16 cellular contexts compared by ENCODE assay signal in the genomic region with DNA sequence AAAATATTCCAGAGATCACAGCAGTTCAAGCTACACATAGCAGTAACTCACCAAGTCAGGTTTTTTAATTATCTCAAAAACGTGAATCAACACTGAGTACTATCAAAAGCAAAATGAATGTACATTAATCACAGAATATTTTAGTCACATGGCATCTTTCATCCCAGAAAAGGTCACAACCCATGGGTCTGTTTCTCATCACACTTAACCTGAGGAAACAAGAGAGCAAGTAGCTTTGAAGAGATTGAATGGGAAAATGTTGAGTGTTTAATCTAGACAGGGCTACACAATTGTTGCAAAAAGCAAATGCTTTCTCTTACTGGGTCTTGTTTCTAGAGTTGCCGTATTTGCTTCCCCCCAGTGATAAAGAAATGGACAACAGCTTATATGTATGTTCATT.
DNase-seq lines count a peak whose midpoint lies in the region; ATAC-seq and TF ChIP-seq lines count a peak whose summit lies in the region.
"Had no signal": no experiment of that assay in that cellular context is flagged by ENCODE, and none has a peak within 500 bp of the region (broad histone marks: within the 10 kb centered on the region; RNA-seq: fewer than 3 reads in every experiment).

No MANE protein-coding gene starts in this region.

- H3K4me2 ChIP-seq in GM23338 = no peak overlapping the region

- H2AFZ ChIP-seq in GM23338 = peak overlapping the region; percentile 29; the same call in 1 of the 2 replicates

- H3K27me3 Mint-ChIP-seq in GM23338 (ENCODE audit: insufficient read depth, low read depth, poor library complexity) = peaks cover 3% of the 10 kb centered on the region
- peaks cover 5% of the 10 kb centered on the region for H3K27me3 Mint-ChIP-seq in nephron (ENCODE audit: low read depth)
- no peaks in the 10 kb centered on the region for H3K27me3 Mint-ChIP-seq in T-helper 2 cell treated with Interferon-gamma antibody and Interleukin-4, amounts not matched to agents 5 μg/mL and 100 μg/mL, for 36 hours (ENCODE audit: low read depth)
- H3K27me3 Mint-ChIP-seq: CD4-positive, alpha-beta memory T cell had no signal

- H3K4me3 ChIP-seq in GM23338 (no peak overlapping the region), fibroblast of villous mesenchyme (ENCODE audit: low read depth, low read length) (no peak overlapping the region)
- H3K4me3 ChIP-seq: HAP-1 had no signal

- no peak for ATAC-seq in GM23338

- no peak overlapping the region for H3K27ac ChIP-seq in GM23338 (ENCODE audit: low read depth)

- peaks cover 8% of the 10 kb centered on the region for H3K9me2 ChIP-seq in GM23338 (ENCODE audit: insufficient read depth)

- DNase-seq in GM23338 (ENCODE audit: low spot score) = no peak
- DNase-seq in NAMALWA (ENCODE audit: low spot score) = peak; percentile 1
- DNase-seq in fibroblast of villous mesenchyme (ENCODE audit: low read depth) = peak; percentile 2
- no peak for DNase-seq in NCI-H1105 treated with DMSO at 0.1 percent for 48 hours (lab: John Stamatoyannopoulos, UW)
- no peak for DNase-seq in T-helper 2 cell treated with Interferon-gamma antibody and Interleukin-4, amounts not matched to agents 5 μg/mL and 100 μg/mL, for 36 hours (ENCODE audit: low spot score)
- DNase-seq: C1 segment of cervical spinal cord; Calu3; CD4-positive, alpha-beta memory T cell; COR-L47; DMS53; DMS79 treated with DMSO at 0.1 percent for 48 hours; GF-D8; GOT3; HFFc6 had no signal

- H3F3A ChIP-seq in GM23338 (replicated peaks; ENCODE audit: low read depth) = no peaks in the 10 kb centered on the region

- H3K4me3 Mint-ChIP-seq in GM23338 (no peak overlapping the region), nephron (no peak overlapping the region)
- H3K4me3 Mint-ChIP-seq in T-helper 2 cell treated with Interferon-gamma antibody and Interleukin-4, amounts not matched to agents 5 μg/mL and 100 μg/mL, for 36 hours = no peak overlapping the region
- H3K4me3 Mint-ChIP-seq: CD4-positive, alpha-beta memory T cell; HFFc6 had no signal

- H3K27ac Mint-ChIP-seq in GM23338 (no peak overlapping the region), nephron (peak overlapping the region; percentile 7 to 88 (median 10))
- no peak overlapping the region for H3K27ac Mint-ChIP-seq in T-helper 2 cell treated with Interferon-gamma antibody and Interleukin-4, amounts not matched to agents 5 μg/mL and 100 μg/mL, for 36 hours
- H3K27ac Mint-ChIP-seq: CD4-positive, alpha-beta memory T cell; HFFc6 had no signal

- H3K4me1 Mint-ChIP-seq in GM23338 (no peaks in the 10 kb centered on the region), nephron (no peaks in the 10 kb centered on the region)
- H3K4me1 Mint-ChIP-seq in T-helper 2 cell treated with Interferon-gamma antibody and Interleukin-4, amounts not matched to agents 5 μg/mL and 100 μg/mL, for 36 hours (ENCODE audit: low read depth) = no peaks in the 10 kb centered on the region
- H3K4me1 Mint-ChIP-seq: CD4-positive, alpha-beta memory T cell had no signal

- H3K9me3 Mint-ChIP-seq in GM23338 = peaks cover 3% of the 10 kb centered on the region; the same call in 1 of the 3 replicates
- peaks cover 6% of the 10 kb centered on the region for H3K9me3 Mint-ChIP-seq in nephron
- H3K9me3 Mint-ChIP-seq in T-helper 2 cell treated with Interferon-gamma antibody and Interleukin-4, amounts not matched to agents 5 μg/mL and 100 μg/mL, for 36 hours = peaks cover 38% of the 10 kb centered on the region

- no peaks in the 10 kb centered on the region for H3K4me1 ChIP-seq in GM23338 (ENCODE audit: insufficient read depth)

- H4K20me1 ChIP-seq in GM23338 (replicated peaks; ENCODE audit: insufficient read depth) = no peaks in the 10 kb centered on the region

- H3K79me2 ChIP-seq in GM23338 (replicated peaks; ENCODE audit: insufficient read depth) = no peaks in the 10 kb centered on the region

- H3K36me3 Mint-ChIP-seq in GM23338 (ENCODE audit: low read depth) = no peaks in the 10 kb centered on the region
- no peaks in the 10 kb centered on the region for H3K36me3 Mint-ChIP-seq in nephron (ENCODE audit: low read depth)
- H3K36me3 Mint-ChIP-seq in T-helper 2 cell treated with Interferon-gamma antibody and Interleukin-4, amounts not matched to agents 5 μg/mL and 100 μg/mL, for 36 hours (ENCODE audit: low read depth) = no peaks in the 10 kb centered on the region
- H3K36me3 Mint-ChIP-seq: CD4-positive, alpha-beta memory T cell had no signal

- no peaks in the 10 kb centered on the region for H3K36me3 ChIP-seq in GM23338 (ENCODE audit: insufficient read depth)
- H3K36me3 ChIP-seq: HAP-1 had no signal

- H3K27me3 ChIP-seq in GM23338 (ENCODE audit: insufficient read depth) = no peaks in the 10 kb centered on the region

- TF ChIP-seq CTCF in GM23338 (conservative IDR thresholded peaks at IDR 0.05; ENCODE audit: low read depth in 2 of 2) = no peak
- TF ChIP-seq CTCF in fibroblast of villous mesenchyme (IDR thresholded peaks at IDR 0.05; ENCODE audit: insufficient read depth, low read depth, low read length) = no peak
- TF ChIP-seq CTCF in nephron (IDR thresholded peaks at IDR 0.05; ENCODE audit: unreplicated experiment in 3 of 3) = no peak

TF ChIP-seq in GM23338, 12 proteins besides CTCF, POLR2A, EP300 and RAD21 (continues in another document):
- TF ChIP-seq, protein P1, sequence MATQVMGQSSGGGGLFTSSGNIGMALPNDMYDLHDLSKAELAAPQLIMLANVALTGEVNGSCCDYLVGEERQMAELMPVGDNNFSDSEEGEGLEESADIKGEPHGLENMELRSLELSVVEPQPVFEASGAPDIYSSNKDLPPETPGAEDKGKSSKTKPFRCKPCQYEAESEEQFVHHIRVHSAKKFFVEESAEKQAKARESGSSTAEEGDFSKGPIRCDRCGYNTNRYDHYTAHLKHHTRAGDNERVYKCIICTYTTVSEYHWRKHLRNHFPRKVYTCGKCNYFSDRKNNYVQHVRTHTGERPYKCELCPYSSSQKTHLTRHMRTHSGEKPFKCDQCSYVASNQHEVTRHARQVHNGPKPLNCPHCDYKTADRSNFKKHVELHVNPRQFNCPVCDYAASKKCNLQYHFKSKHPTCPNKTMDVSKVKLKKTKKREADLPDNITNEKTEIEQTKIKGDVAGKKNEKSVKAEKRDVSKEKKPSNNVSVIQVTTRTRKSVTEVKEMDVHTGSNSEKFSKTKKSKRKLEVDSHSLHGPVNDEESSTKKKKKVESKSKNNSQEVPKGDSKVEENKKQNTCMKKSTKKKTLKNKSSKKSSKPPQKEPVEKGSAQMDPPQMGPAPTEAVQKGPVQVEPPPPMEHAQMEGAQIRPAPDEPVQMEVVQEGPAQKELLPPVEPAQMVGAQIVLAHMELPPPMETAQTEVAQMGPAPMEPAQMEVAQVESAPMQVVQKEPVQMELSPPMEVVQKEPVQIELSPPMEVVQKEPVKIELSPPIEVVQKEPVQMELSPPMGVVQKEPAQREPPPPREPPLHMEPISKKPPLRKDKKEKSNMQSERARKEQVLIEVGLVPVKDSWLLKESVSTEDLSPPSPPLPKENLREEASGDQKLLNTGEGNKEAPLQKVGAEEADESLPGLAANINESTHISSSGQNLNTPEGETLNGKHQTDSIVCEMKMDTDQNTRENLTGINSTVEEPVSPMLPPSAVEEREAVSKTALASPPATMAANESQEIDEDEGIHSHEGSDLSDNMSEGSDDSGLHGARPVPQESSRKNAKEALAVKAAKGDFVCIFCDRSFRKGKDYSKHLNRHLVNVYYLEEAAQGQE (IDR thresholded peaks at IDR 0.05; ENCODE audit: unreplicated experiment) = no peak
- TF ChIP-seq POLR2AphosphoS5 (IDR thresholded peaks at IDR 0.05; ENCODE audit: low read depth) (no peak), EZH2 (IDR thresholded peaks at IDR 0.05; ENCODE audit: low read depth, unreplicated experiment) (no peak), CREB1 (CRISPR knock-in tag; IDR thresholded peaks at IDR 0.05; ENCODE audit: low read depth) (no peak)

Comparison
In these comparisons a context has a peak if more than half of its experiments do, and no peak if none do; other contexts are left out.
1. DNase-seq: peak in NAMALWA (single experiment) and fibroblast of villous mesenchyme (single experiment); none in GM23338 (single experiment), NCI-H1105 treated with DMSO at 0.1 percent for 48 hours (single experiment) and T-helper 2 cell treated with Interferon-gamma antibody and Interleukin-4, amounts not matched to agents 5 μg/mL and 100 μg/mL, for 36 hours (single experiment).
2. H3K27ac Mint-ChIP-seq: peak in nephron (3 of 3); none in GM23338 (single experiment) and T-helper 2 cell treated with Interferon-gamma antibody and Interleukin-4, amounts not matched to agents 5 μg/mL and 100 μg/mL, for 36 hours (single experiment).